8 cellular contexts compared by ENCODE assay signal in genomic region chr6:7261030-7261841, GRCh38. TPM values are rescaled to one million over a fixed set of nuclear protein-coding genes. Genes with fewer than 3 reads are reported as not detected.
DNase-seq lines count a peak whose midpoint lies in the region; ATAC-seq, FAIRE-seq and TF ChIP-seq lines count a peak whose summit lies in the region.

No MANE protein-coding gene starts in this region.

- no peak for TF ChIP-seq CTCF in endothelial cell of umbilical vein (IDR thresholded peaks at IDR 0.05; ENCODE audit: extremely low read depth in 1 of 2, insufficient read depth in 1 of 2, low read depth in 1 of 2, low read length in 2 of 2)

- H3K79me2 ChIP-seq in endothelial cell of umbilical vein (ENCODE audit: control insufficient read depth, insufficient read depth, low read length), result no peaks in the 10 kb centered on the region

- peak overlapping the region; percentile 51 for H2AFZ ChIP-seq in endothelial cell of umbilical vein (ENCODE audit: low read depth, low read length)

- BruUV-seq in endothelial cell of umbilical vein (replicated peaks; lab: Mats Ljungman, UMichigan), result no TSS peak

- H3K27ac Mint-ChIP-seq in activated CD4-positive, alpha-beta T cell treated with anti-CD3 and anti-CD28 coated beads, Interleukin-2, amount 10 ng/mL, durations not matched to agents 24 days and 14 days, result peak overlapping the region; percentile 54

- H3K27me3 ChIP-seq in endothelial cell of umbilical vein (ENCODE audit: control insufficient read depth in 2 of 2, insufficient read depth in 2 of 2, low read length in 2 of 2), result no peaks in the 10 kb centered on the region

- no peaks in the 10 kb centered on the region for H3K9me3 ChIP-seq in endothelial cell of umbilical vein (replicated peaks; ENCODE audit: control insufficient read depth, insufficient read depth, low read length)
- H3K9me3 ChIP-seq in mesodermal cell (ENCODE audit: control insufficient read depth, low read length), result peaks cover 3% of the 10 kb centered on the region

- H3K4me1 ChIP-seq in endothelial cell of umbilical vein (ENCODE audit: control insufficient read depth, extremely low read depth, insufficient read depth, low read length) (peaks cover 7% of the 10 kb centered on the region), mesodermal cell (ENCODE audit: control insufficient read depth, insufficient read depth, low read length, poor library complexity, severe bottlenecking) (peaks cover 8% of the 10 kb centered on the region)

- H3K4me1 Mint-ChIP-seq in activated CD4-positive, alpha-beta T cell treated with anti-CD3 and anti-CD28 coated beads, Interleukin-2, amount 10 ng/mL, durations not matched to agents 24 days and 14 days, result peaks cover 16% of the 10 kb centered on the region

- POLR2A ChIA-PET in endothelial cell of umbilical vein (lab: Charles Lee), result no interaction called here

- peak overlapping the region; percentile 57 for H3K4me2 ChIP-seq in endothelial cell of umbilical vein (ENCODE audit: insufficient read depth, low read length)

- dilution Hi-C loops in endothelial cell of umbilical vein (cut with MboI; ENCODE audit: extremely low pct_ligation_motif_present, low sequenced_read_pairs), result no loop called here

- WGBS in mesodermal cell (ENCODE audit: insufficient coverage in 2 of 2), 2 experiments, result 7 to 8% methylated on average over 30 to 39 of the region's 43 CpGs

- ATAC-seq in HG02798 (IDR thresholded peaks at IDR 0.05; ENCODE audit: poor library complexity, unreplicated experiment), result peak; percentile 79

- CTCF ChIA-PET in endothelial cell of umbilical vein (lab: Charles Lee), result interaction anchor here (0.8 to 2.1 kb wide), 3 partner anchors 14 to 565 kb away, joined by 3 to 15 read pairs (median 5); no protein-coding TSS in a partner anchor

- peak; percentile 86 for TF ChIP-seq POLR2A in endothelial cell of umbilical vein (IDR thresholded peaks at IDR 0.05; ENCODE audit: low read depth, low read length)

- peak overlapping the region; percentile 39 for H3K9ac ChIP-seq in endothelial cell of umbilical vein (replicated peaks; ENCODE audit: extremely low read depth, insufficient read depth, low read length)

- no peaks in the 10 kb centered on the region for H3K9me3 Mint-ChIP-seq in activated CD4-positive, alpha-beta T cell treated with anti-CD3 and anti-CD28 coated beads, Interleukin-2, amount 10 ng/mL, durations not matched to agents 24 days and 14 days

- FAIRE-seq in endothelial cell of umbilical vein (lab: Jason Lieb, UNC), result peak; percentile 97

- H3K9me1 ChIP-seq in endothelial cell of umbilical vein (replicated peaks; ENCODE audit: control insufficient read depth, extremely low read depth, insufficient read depth, low read length), result no peaks in the 10 kb centered on the region

- H3K4me3 Mint-ChIP-seq in activated CD4-positive, alpha-beta T cell treated with anti-CD3 and anti-CD28 coated beads, Interleukin-2, amount 10 ng/mL, durations not matched to agents 24 days and 14 days, result peak overlapping the region; percentile 86

- intact Hi-C loops in activated CD4-positive, alpha-beta T cell treated with anti-CD3 and anti-CD28 coated beads, Interleukin-2, amount 10 ng/mL, durations not matched to agents 24 days and 14 days (cut with micrococcal nuclease), result no loop called here
- intact Hi-C loops in endothelial cell of umbilical vein (cut with micrococcal nuclease), result no loop called here

- H3K4me3 ChIP-seq in endothelial cell of umbilical vein (replicated peaks in 1 of 3; ENCODE audit: insufficient read depth in 1 of 3, low read depth in 1 of 3, low read length in 3 of 3) (peak overlapping the region; percentile 8 to 51 (median 33)), mesodermal cell (ENCODE audit: extremely low read depth, insufficient read depth, low read length, poor library complexity, severe bottlenecking) (peak overlapping the region; percentile 40)

- H4K20me1 ChIP-seq in endothelial cell of umbilical vein (replicated peaks; ENCODE audit: control insufficient read depth, extremely low read depth, insufficient read depth, low read length), result no peaks in the 10 kb centered on the region

- H3K36me3 Mint-ChIP-seq in activated CD4-positive, alpha-beta T cell treated with anti-CD3 and anti-CD28 coated beads, Interleukin-2, amount 10 ng/mL, durations not matched to agents 24 days and 14 days (ENCODE audit: low read depth), result no peaks in the 10 kb centered on the region

- peaks cover 24% of the 10 kb centered on the region for H3K27me3 Mint-ChIP-seq in activated CD4-positive, alpha-beta T cell treated with anti-CD3 and anti-CD28 coated beads, Interleukin-2, amount 10 ng/mL, durations not matched to agents 24 days and 14 days

- DNase-seq in activated CD4-positive, alpha-beta T cell treated with anti-CD3 and anti-CD28 coated beads for 24 hours (ENCODE audit: low read depth in 2 of 2), result peak; percentile 33 to 54
- DNase-seq in activated CD4-positive, alpha-beta T cell treated with anti-CD3 and anti-CD28 coated beads for 1 hour, result no peak
- DNase-seq in NCI-H2196 (lab: John Stamatoyannopoulos, UW; ENCODE audit: unreplicated experiment) (peak; percentile 86), endothelial cell of umbilical vein (ENCODE audit: low read depth, low spot score) (peak; percentile 86)
- DNase-seq in activated CD4-positive, alpha-beta T cell treated with anti-CD3 and anti-CD28 coated beads, Interleukin-2, amount 10 ng/mL, durations not matched to agents 24 days and 14 days, result peak; percentile 79
- peak; percentile 25 to 34 for DNase-seq in stimulated activated CD8-positive, alpha-beta memory T cell treated with anti-CD3 and anti-CD28 coated beads, Interleukin-15, amount 100 ng/mL, for 48 hours (ENCODE audit: low read depth in 2 of 2)

- no peak overlapping the region for H3K27ac ChIP-seq in endothelial cell of umbilical vein (ENCODE audit: insufficient read depth, low read depth, low read length)
- H3K27ac ChIP-seq in mesodermal cell (ENCODE audit: low read depth, low read length, severe bottlenecking), result peak overlapping the region; percentile 86

- H3K36me3 ChIP-seq in endothelial cell of umbilical vein (ENCODE audit: control insufficient read depth in 2 of 2, extremely low read depth in 1 of 2, insufficient read depth in 2 of 2, low read length in 2 of 2), result no peaks in the 10 kb centered on the region
- H3K36me3 ChIP-seq in mesodermal cell (ENCODE audit: control insufficient read depth, insufficient read depth, low read length), result no peaks in the 10 kb centered on the region

TF ChIP-seq in endothelial cell of umbilical vein, 7 proteins besides CTCF, POLR2A, EP300 and RAD21:
- TF ChIP-seq JUN (IDR thresholded peaks at IDR 0.05; ENCODE audit: borderline replicate concordance, insufficient read depth, insufficient read length, low read depth) (no peak), POLR2AphosphoS5 (IDR thresholded peaks at IDR 0.05; ENCODE audit: insufficient read depth, low read depth, low read length) (peak; percentile 75), GATA2 (IDR thresholded peaks at IDR 0.05; ENCODE audit: insufficient read depth, insufficient read length, low read depth, low read length) (no peak)

RNA-seq across cellular contexts. Expression of gene SSR1, which starts 51.8 kb away (rescaled TPM):
- total RNA-seq in activated CD4-positive, alpha-beta T cell treated with anti-CD3 and anti-CD28 coated beads, Interleukin-2, amount 10 ng/mL, durations not matched to agents 24 days and 14 days, result 157 and 162 TPM in 2 replicates
- 149 and 187 TPM in 2 replicates for total RNA-seq in endothelial cell of umbilical vein
- polyA plus RNA-seq in endothelial cell of umbilical vein, result 49.5 and 70.7 TPM in 2 replicates
- 93.0 and 104 TPM in 2 replicates for polyA plus RNA-seq in endothelial cell of umbilical vein (2011; cell fraction: cytosol; rRNA removed)
- polyA plus RNA-seq in endothelial cell of umbilical vein (2011; cell fraction: nucleus; rRNA removed), result 55.9 and 65.0 TPM in 2 replicates
- 119 and 195 TPM in 2 replicates for polyA plus RNA-seq in endothelial cell of umbilical vein (2012)
- 133 and 152 TPM in 2 replicates for polyA minus RNA-seq in endothelial cell of umbilical vein
- 60.4 TPM for polyA minus RNA-seq in endothelial cell of umbilical vein (2011; cell fraction: cytosol; rRNA and poly(A)+ RNA removed)
- 33.8 and 38.7 TPM in 2 replicates for polyA minus RNA-seq in endothelial cell of umbilical vein (2011; cell fraction: nucleus; rRNA and poly(A)+ RNA removed)
- 120 TPM for polyA plus RNA-seq in mesodermal cell (2013, experiment 1 of 2)
- 123 TPM for polyA plus RNA-seq in mesodermal cell (2013, experiment 2 of 2)
